ENCODE assay signal across 13 cellular contexts in genomic region chr1:67019121-67019520, GRCh38. TPM values are rescaled to one million over a fixed set of nuclear protein-coding genes. Genes with fewer than 3 reads are reported as not detected.
DNase-seq lines count a peak whose midpoint lies in the region; ATAC-seq, FAIRE-seq and TF ChIP-seq lines count a peak whose summit lies in the region.
"Had no signal": no experiment of that assay in that cellular context is flagged by ENCODE, and none has a peak within 500 bp of the region (broad histone marks: within the 10 kb centered on the region; RNA-seq: fewer than 3 reads in every experiment).

No MANE protein-coding gene starts in this region.

- H3K27ac ChIP-seq in AG04450 (ENCODE audit: low read depth, low read length) (peak overlapping the region; percentile 68), SK-N-MC (peak overlapping the region; percentile 71), sigmoid colon (peak overlapping the region; percentile 60 to 79 (median 70))
- H3K27ac ChIP-seq: colonic mucosa had no signal

- peaks cover 25% of the 10 kb centered on the region for H3K36me3 ChIP-seq in SK-N-MC (ENCODE audit: insufficient read depth, low read length)
- peaks cover 0 to 9% (median 0%) of the 10 kb centered on the region in 4 donors for H3K36me3 ChIP-seq in sigmoid colon
- H3K36me3 ChIP-seq: colonic mucosa had no signal

- DNase-seq in AG04450 (ENCODE audit: low read depth, low spot score) = no peak
- DNase-seq in SK-N-MC (ENCODE audit: low read depth, low spot score) = no peak
- peak; percentile 17 for DNase-seq in iPS-NIHi11 (ENCODE audit: low spot score)
- no peak for DNase-seq in sigmoid colon
- no peak for DNase-seq in frontal cortex (ENCODE audit: low spot score in 2 of 2)
- no peak for DNase-seq in ureter (ENCODE audit: low spot score)
- DNase-seq: colonic mucosa, NCI-H1436 treated with DMSO at 0.1 percent for 48 hours, NCI-H345 had no signal

- intact Hi-C loops in sigmoid colon (cut with DNase I) = no loop called here

- CTCF ChIA-PET in AG04450 (lab: Charles Lee) = interaction anchor here (1.1 to 4.6 kb wide), 2 partner anchors 23 to 129 kb away, joined by 4 to 28 read pairs; no protein-coding TSS in a partner anchor

- TF ChIP-seq CTCF in AG04450 (IDR thresholded peaks at IDR 0.05; ENCODE audit: low read depth, low read length) (no peak), sigmoid colon (IDR thresholded peaks at IDR 0.05) (no peak)

- POLR2A ChIA-PET in AG04450 (lab: Yijun Ruan, JAX) = interaction anchor here (1.3 to 2.2 kb wide), 2 partner anchors 23 to 41 kb away, joined by 7 to 8 read pairs; no protein-coding TSS in a partner anchor

- WGBS in sigmoid colon, 2 donors = 91 to 92% methylated on average over 4 of the region's 4 CpGs

- no peak for ATAC-seq in GM19463 (IDR thresholded peaks at IDR 0.05; ENCODE audit: unreplicated experiment)
- no peak for ATAC-seq in HG03280 (IDR thresholded peaks at IDR 0.05; ENCODE audit: unreplicated experiment)

- no peak for FAIRE-seq in frontal cortex (lab: Jason Lieb, UNC)
- FAIRE-seq: islet of Langerhans, urothelium cell line had no signal

- H3K4me3 ChIP-seq in AG04450 (ENCODE audit: low read depth, low read length) = no peak overlapping the region
- no peak overlapping the region for H3K4me3 ChIP-seq in SK-N-MC
- no peak overlapping the region for H3K4me3 ChIP-seq in sigmoid colon
- H3K4me3 ChIP-seq: colonic mucosa had no signal

- peaks cover 0 to 44% (median 32%) of the 10 kb centered on the region in 4 donors for H3K4me1 ChIP-seq in sigmoid colon
- H3K4me1 ChIP-seq: colonic mucosa had no signal

- no peak for TF ChIP-seq EP300 in sigmoid colon (IDR thresholded peaks at IDR 0.05)

- H3K9ac ChIP-seq in SK-N-MC (ENCODE audit: insufficient read length) = no peak overlapping the region

- H3K27me3 ChIP-seq in AG04450 (ENCODE audit: control insufficient read depth, insufficient read depth, low read length) = no peaks in the 10 kb centered on the region
- H3K27me3 ChIP-seq in sigmoid colon = no peaks in the 10 kb centered on the region
- H3K27me3 ChIP-seq: colonic mucosa had no signal

- H3K9me3 ChIP-seq in AG04450 (ENCODE audit: control insufficient read depth, insufficient read depth, low read length) = no peaks in the 10 kb centered on the region
- H3K9me3 ChIP-seq in SK-N-MC (ENCODE audit: low read depth, low read length) = no peaks in the 10 kb centered on the region
- H3K9me3 ChIP-seq in sigmoid colon = no peaks in the 10 kb centered on the region
- H3K9me3 ChIP-seq: colonic mucosa had no signal

- TF ChIP-seq POLR2A in sigmoid colon (IDR thresholded peaks at IDR 0.05) = no peak

RNA-seq across cellular contexts. Expression of gene SLC35D1, which starts 34.8 kb away (rescaled TPM):
- polyA plus RNA-seq in AG04450 (2011; rRNA removed) = 21.8 and 28.9 TPM in 2 replicates
- 18.1 and 26.7 TPM in 2 replicates for polyA minus RNA-seq in AG04450 (2011; rRNA and poly(A)+ RNA removed)
- total RNA-seq in sigmoid colon = 10 to 100 TPM in 1 of 4 donors, 1 to 10 TPM in 3; 8.9 to 10.7 (median 9.5) TPM
- polyA plus RNA-seq in sigmoid colon = 10 to 100 TPM in 1 of 3 donors, 1 to 10 TPM in 2; 3.9 to 22.9 (median 4.8) TPM
- 9.4 TPM for total RNA-seq in frontal cortex
- total RNA-seq in ureter = 27.6 TPM
